Comparison of ENCODE assay signal across 9 cellular contexts in the genomic region with DNA sequence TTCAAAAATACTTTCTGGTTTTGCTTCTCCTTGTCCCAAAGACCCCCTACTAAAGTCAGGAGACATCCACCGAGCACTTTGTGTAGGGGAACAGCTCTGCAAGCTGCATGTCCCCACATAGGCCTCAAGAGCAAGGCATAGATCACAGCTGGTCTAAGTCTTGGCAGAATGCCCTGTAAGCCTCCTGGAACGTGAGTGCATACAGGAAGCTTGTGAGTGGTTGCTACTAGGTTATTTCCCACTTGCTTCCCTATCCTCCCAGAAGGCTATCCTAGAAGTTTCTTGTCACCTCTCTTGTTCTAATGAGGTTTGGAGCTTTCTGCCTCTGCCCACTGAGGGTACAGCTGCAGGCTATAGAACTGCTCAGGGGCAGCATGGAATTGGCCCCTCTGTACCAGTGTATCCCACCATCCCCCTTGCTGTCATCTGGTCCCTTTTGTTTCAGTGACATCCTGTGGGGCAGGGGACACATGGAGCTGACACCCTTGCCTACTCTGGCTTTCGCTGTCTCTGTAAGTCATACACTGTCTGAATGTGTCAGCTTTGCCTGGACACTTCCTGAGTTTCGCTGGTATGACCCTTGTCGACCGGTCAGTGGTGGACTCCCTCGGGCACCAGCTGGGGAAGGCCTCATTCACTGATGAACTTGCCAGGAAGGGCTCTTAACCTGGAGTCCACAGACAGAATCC. TPM values are rescaled to one million over a fixed set of nuclear protein-coding genes. Genes with fewer than 3 reads are reported as not detected.
A peak's percentile ranks its signal among the peaks of the same experiment; 100 is the strongest.
DNase-seq lines count a peak whose midpoint lies in the region; ATAC-seq and TF ChIP-seq lines count a peak whose summit lies in the region.
"Had no signal": no experiment of that assay in that cellular context is flagged by ENCODE, and none has a peak within 500 bp of the region (broad histone marks: within the 10 kb centered on the region; RNA-seq: fewer than 3 reads in every experiment).

No MANE protein-coding gene starts in this region.

- H3K27me3 ChIP-seq in GM23248 (replicated peaks; ENCODE audit: insufficient read depth): no peaks in the 10 kb centered on the region
- H3K27me3 ChIP-seq in colonic mucosa: no peaks in the 10 kb centered on the region
- H3K27me3 ChIP-seq in osteoblast (ENCODE audit: insufficient read depth, low read length): no peaks in the 10 kb centered on the region
- H3K27me3 ChIP-seq in GM23338 (ENCODE audit: insufficient read depth): no peaks in the 10 kb centered on the region

- peaks cover 6% of the 10 kb centered on the region for H3K4me1 Mint-ChIP-seq in glutamatergic neuron (ENCODE audit: low read depth, unreplicated experiment)
- peaks cover 7% of the 10 kb centered on the region; the same call in 2 of the 3 replicates for H3K4me1 Mint-ChIP-seq in GM23338

- TF ChIP-seq CTCF in colonic mucosa (IDR thresholded peaks at IDR 0.05) (no peak), osteoblast (IDR thresholded peaks at IDR 0.05; ENCODE audit: extremely low read depth, low read depth, low read length) (no peak), glutamatergic neuron (IDR thresholded peaks at IDR 0.05; ENCODE audit: partially characterized antibody, unreplicated experiment) (no peak), GM23338 (conservative IDR thresholded peaks at IDR 0.05; ENCODE audit: low read depth in 2 of 2) (no peak)

- ATAC-seq in GM18861 (IDR thresholded peaks at IDR 0.05; ENCODE audit: unreplicated experiment): no peak
- no peak for ATAC-seq in GM23338

- no peaks in the 10 kb centered on the region for H3K79me2 ChIP-seq in GM23248 (ENCODE audit: insufficient read depth)
- H3K79me2 ChIP-seq in osteoblast (ENCODE audit: insufficient read depth, low read length): no peaks in the 10 kb centered on the region
- no peaks in the 10 kb centered on the region for H3K79me2 ChIP-seq in GM23338 (replicated peaks; ENCODE audit: insufficient read depth)

- 0 out of 2 replicates have a peak, but pooled peaks cover 2% of the 10 kb centered on the region for H3K4me1 ChIP-seq in GM23248 (ENCODE audit: insufficient read depth)
- no peaks in the 10 kb centered on the region for H3K4me1 ChIP-seq in colonic mucosa
- no peaks in the 10 kb centered on the region for H3K4me1 ChIP-seq in osteoblast (ENCODE audit: insufficient read depth, low read length)
- H3K4me1 ChIP-seq in GM23338 (ENCODE audit: insufficient read depth): no peaks in the 10 kb centered on the region

- DNase-seq in GM23248 (peak; percentile 41), NCI-H2227 (lab: John Stamatoyannopoulos, UW; ENCODE audit: unreplicated experiment) (peak; percentile 39), colonic mucosa (peak; percentile 40), osteoblast (ENCODE audit: insufficient read length, low spot score, missing footprints) (peak; percentile 54), glutamatergic neuron (no peak), GM23338 (ENCODE audit: low spot score) (no peak)
- DNase-seq in effector CD8-positive, alpha-beta T cell (lab: John Stamatoyannopoulos, UW): no peak

- H3F3A ChIP-seq in GM23248 (ENCODE audit: insufficient read depth): no peaks in the 10 kb centered on the region
- no peaks in the 10 kb centered on the region for H3F3A ChIP-seq in GM23338 (replicated peaks; ENCODE audit: low read depth)

- H3K9me3 Mint-ChIP-seq in glutamatergic neuron (ENCODE audit: unreplicated experiment) (no peaks in the 10 kb centered on the region), GM23338 (no peaks in the 10 kb centered on the region)
- H3K9me3 Mint-ChIP-seq: stimulated activated naive CD8-positive, alpha-beta T cell treated with anti-CD3 and anti-CD28 coated beads, Interleukin-15, Interleukin-2, amounts not matched to agents 100 ng/mL and 50 ng/mL, for 24 hours had no signal

- H3K4me3 Mint-ChIP-seq in glutamatergic neuron (ENCODE audit: unreplicated experiment) (no peak overlapping the region), GM23338 (no peak overlapping the region)
- H3K4me3 Mint-ChIP-seq: stimulated activated naive CD8-positive, alpha-beta T cell treated with anti-CD3 and anti-CD28 coated beads, Interleukin-15, Interleukin-2, amounts not matched to agents 100 ng/mL and 50 ng/mL, for 24 hours had no signal

- H3K9me3 ChIP-seq in GM23248 (ENCODE audit: low read depth) (no peaks in the 10 kb centered on the region), colonic mucosa (no peaks in the 10 kb centered on the region), osteoblast (ENCODE audit: low read depth, low read length) (no peaks in the 10 kb centered on the region)

- no peaks in the 10 kb centered on the region for H4K20me1 ChIP-seq in GM23248 (ENCODE audit: insufficient read depth)
- H4K20me1 ChIP-seq in osteoblast (ENCODE audit: insufficient read depth, low read length): no peaks in the 10 kb centered on the region
- no peaks in the 10 kb centered on the region for H4K20me1 ChIP-seq in GM23338 (replicated peaks; ENCODE audit: insufficient read depth)

- intact Hi-C loops in colonic mucosa (cut with DNase I): no loop called here

- no peak overlapping the region for H3K4me2 ChIP-seq in GM23248 (ENCODE audit: unreplicated experiment)
- no peak overlapping the region for H3K4me2 ChIP-seq in osteoblast (ENCODE audit: insufficient read depth, low read length)
- no peak overlapping the region for H3K4me2 ChIP-seq in GM23338

- H2AFZ ChIP-seq in GM23248: no peak overlapping the region
- H2AFZ ChIP-seq in osteoblast (ENCODE audit: low read length): no peak overlapping the region
- no peak overlapping the region for H2AFZ ChIP-seq in GM23338

- H3K9ac ChIP-seq in GM23248 (no peak overlapping the region), colonic mucosa (ENCODE audit: low read depth in 2 of 2, low read length in 2 of 2) (no peak overlapping the region)

- H3K27me3 Mint-ChIP-seq in glutamatergic neuron (ENCODE audit: unreplicated experiment): no peaks in the 10 kb centered on the region
- peaks cover 6% of the 10 kb centered on the region for H3K27me3 Mint-ChIP-seq in GM23338 (ENCODE audit: insufficient read depth, low read depth, poor library complexity)

- H3K9me2 ChIP-seq in GM23248 (ENCODE audit: insufficient read depth): no peaks in the 10 kb centered on the region
- no peaks in the 10 kb centered on the region for H3K9me2 ChIP-seq in GM23338 (ENCODE audit: insufficient read depth)

- no peaks in the 10 kb centered on the region for H3K36me3 ChIP-seq in GM23248 (ENCODE audit: low read depth)
- no peaks in the 10 kb centered on the region for H3K36me3 ChIP-seq in colonic mucosa
- no peaks in the 10 kb centered on the region for H3K36me3 ChIP-seq in osteoblast (ENCODE audit: insufficient read depth, low read length)
- H3K36me3 ChIP-seq in GM23338 (ENCODE audit: insufficient read depth): no peaks in the 10 kb centered on the region

- H3K27ac ChIP-seq in GM23248: no peak overlapping the region
- H3K27ac ChIP-seq in colonic mucosa: no peak overlapping the region
- H3K27ac ChIP-seq in osteoblast (ENCODE audit: low read depth, low read length): no peak overlapping the region
- H3K27ac ChIP-seq in GM23338 (ENCODE audit: low read depth): no peak overlapping the region

- WGBS in GM23248 (ENCODE audit: low coverage in 1 of 2, low lambda C conversion rate in 2 of 2, missing lambda C conversion rate in 2 of 2), 2 experiments: 76 to 79% methylated on average over 7 of the region's 7 CpGs

- in situ Hi-C loops in GM23248 (cut with MboI): loop anchor here (10.0 to 25.0 kb wide), 2 partner anchors 1479 to 1687 kb away; a partner anchor contains a TSS

- no peak overlapping the region for H3K4me3 ChIP-seq in GM23248
- no peak overlapping the region for H3K4me3 ChIP-seq in colonic mucosa
- no peak overlapping the region for H3K4me3 ChIP-seq in osteoblast (ENCODE audit: insufficient read depth, low read length)
- no peak overlapping the region for H3K4me3 ChIP-seq in GM23338

- no peaks in the 10 kb centered on the region for H3K36me3 Mint-ChIP-seq in glutamatergic neuron (ENCODE audit: unreplicated experiment)
- no peaks in the 10 kb centered on the region for H3K36me3 Mint-ChIP-seq in GM23338 (ENCODE audit: low read depth)

- H3K27ac Mint-ChIP-seq in glutamatergic neuron (ENCODE audit: unreplicated experiment): no peak overlapping the region
- no peak overlapping the region for H3K27ac Mint-ChIP-seq in GM23338
- H3K27ac Mint-ChIP-seq: stimulated activated naive CD8-positive, alpha-beta T cell treated with anti-CD3 and anti-CD28 coated beads, Interleukin-15, Interleukin-2, amounts not matched to agents 100 ng/mL and 50 ng/mL, for 24 hours had no signal

TF ChIP-seq in GM23338, 12 proteins besides CTCF, POLR2A, EP300 and RAD21 (continues in another document):
- TF ChIP-seq POLR2AphosphoS5 (IDR thresholded peaks at IDR 0.05; ENCODE audit: low read depth) (no peak), STAT1 (IDR thresholded peaks at IDR 0.05; ENCODE audit: unreplicated experiment) (no peak), ZNF331 (CRISPR knock-in tag; IDR thresholded peaks at IDR 0.05; ENCODE audit: low read depth) (no peak), EZH2phosphoT487 (IDR thresholded peaks at IDR 0.05; ENCODE audit: unreplicated experiment) (no peak), NANOG (IDR thresholded peaks at IDR 0.05; ENCODE audit: borderline replicate concordance) (no peak), EZH2 (IDR thresholded peaks at IDR 0.05; ENCODE audit: low read depth, unreplicated experiment) (no peak), CREB1 (CRISPR knock-in tag; IDR thresholded peaks at IDR 0.05; ENCODE audit: low read depth) (no peak)

RNA-seq across cellular contexts. Expression of a gene that starts 35.6 kb away (rescaled TPM):
- total RNA-seq in GM23248 (2014; rRNA removed; shearing (Covaris generic)): not detected in 2 replicates
- polyA plus RNA-seq in GM23248 (2016; fragmentation: Nextera tagmentation; extraction: Ambion mirVana) (not detected in 2 replicates), GM23338 (2016; fragmentation: Nextera tagmentation; extraction: Ambion mirVana) (not detected in 2 replicates)
- total RNA-seq in colonic mucosa (not detected), osteoblast (not detected in 2 replicates), glutamatergic neuron (ENCODE audit: unreplicated experiment) (not detected)
- total RNA-seq in GM23338 (2014; rRNA removed; shearing (Covaris generic)): not detected in 2 replicates

RNA-seq across cellular contexts. Expression of a gene that starts 43.9 kb away (rescaled TPM):
- total RNA-seq in GM23248 (2014; rRNA removed; shearing (Covaris generic)): not detected in 2 replicates
- not detected in 2 replicates for polyA plus RNA-seq in GM23248 (2016; fragmentation: Nextera tagmentation; extraction: Ambion mirVana)
- not detected for total RNA-seq in colonic mucosa
- not detected in 2 replicates for total RNA-seq in osteoblast
- not detected for total RNA-seq in glutamatergic neuron (ENCODE audit: unreplicated experiment)
- 3.1 and 3.2 TPM in 2 replicates for total RNA-seq in GM23338 (2014; rRNA removed; shearing (Covaris generic))
- polyA plus RNA-seq in GM23338 (2016; fragmentation: Nextera tagmentation; extraction: Ambion mirVana): 1.2 and 2.2 TPM in 2 replicates

Comparison
In these comparisons a context has a peak if more than half of its experiments do, and no peak if none do; other contexts are left out.
1. DNase-seq: peak in GM23248 (single experiment), NCI-H2227 (single experiment), colonic mucosa (single experiment) and osteoblast (single experiment); none in effector CD8-positive, alpha-beta T cell (single experiment), glutamatergic neuron (single experiment) and GM23338 (single experiment).